In the genomic region with DNA sequence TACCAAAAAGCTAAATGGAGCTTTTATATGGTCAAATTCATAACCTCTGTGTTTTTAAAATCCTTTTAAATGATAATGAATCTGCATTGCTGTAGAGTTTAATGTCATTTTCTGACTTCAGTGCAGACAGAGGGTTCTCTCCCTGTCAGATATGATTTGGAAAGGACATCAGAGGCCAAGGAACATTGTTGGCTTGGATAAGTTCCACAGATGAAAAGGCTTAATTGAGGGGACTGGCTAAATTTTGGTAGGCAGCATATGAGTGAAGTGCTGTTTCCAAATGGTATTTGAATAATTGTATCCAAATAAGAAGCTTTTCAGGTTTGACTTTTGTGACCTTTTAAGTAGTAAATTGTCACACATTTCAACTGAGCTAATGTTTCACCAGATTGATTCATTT, we compare ENCODE assay signal across 3 cellular contexts.
"Had no signal": no experiment of that assay in that cellular context is flagged by ENCODE, and none has a peak within 500 bp of the region (broad histone marks: within the 10 kb centered on the region; RNA-seq: fewer than 3 reads in every experiment).

No MANE protein-coding gene starts in this region.

- DNase-seq: H9, HCEC 1CT, IMR-90 had no signal
